15 cellular contexts compared by ENCODE assay signal in genomic region chrX:149145845-149146285, GRCh38.
DNase-seq lines count a peak whose midpoint lies in the region; ATAC-seq and TF ChIP-seq lines count a peak whose summit lies in the region.
"Had no signal": no experiment of that assay in that cellular context is flagged by ENCODE, and none has a peak within 500 bp of the region (broad histone marks: within the 10 kb centered on the region; RNA-seq: fewer than 3 reads in every experiment).

No MANE protein-coding gene starts in this region.

- POLR2A ChIA-PET in SK-N-SH (lab: Yijun Ruan, JAX): no interaction called here

- TF ChIP-seq EP300 in SK-N-SH (IDR thresholded peaks at IDR 0.05; ENCODE audit: borderline replicate concordance in 1 of 2, low read depth in 1 of 2, low read length in 1 of 2): no peak

- H3K9me2 ChIP-seq in SK-N-SH: no peaks in the 10 kb centered on the region

- no peaks in the 10 kb centered on the region for H3K4me1 Mint-ChIP-seq in activated T-helper 17 cell treated with anti-CD3 and anti-CD28 coated beads, Interleukin-2, amount 50 U/mL, for 72 hours
- H3K4me1 Mint-ChIP-seq: stimulated activated memory B cell treated with anti-CD40 and anti-IgM and Interleukin-4, amounts not matched to agents 10 μg/mL and 1 μg/mL and 100 μg/mL, for 72 hours had no signal

- no peak overlapping the region for H3K9ac ChIP-seq in SK-N-SH

- H3K27ac Mint-ChIP-seq in activated T-helper 17 cell treated with anti-CD3 and anti-CD28 coated beads, Interleukin-2, amount 50 U/mL, for 72 hours: no peak overlapping the region
- H3K27ac Mint-ChIP-seq: stimulated activated memory B cell treated with anti-CD40 and anti-IgM and Interleukin-4, amounts not matched to agents 10 μg/mL and 1 μg/mL and 100 μg/mL, for 72 hours had no signal

- H3K4me3 ChIP-seq in SK-N-SH (ENCODE audit: low read depth in 2 of 2, low read length in 1 of 2): no peak overlapping the region
- H3K4me3 ChIP-seq: esophagus squamous epithelium, uterus had no signal

- no peaks in the 10 kb centered on the region for H3K9me3 Mint-ChIP-seq in activated T-helper 17 cell treated with anti-CD3 and anti-CD28 coated beads, Interleukin-2, amount 50 U/mL, for 72 hours
- H3K9me3 Mint-ChIP-seq: stimulated activated memory B cell treated with anti-CD40 and anti-IgM and Interleukin-4, amounts not matched to agents 10 μg/mL and 1 μg/mL and 100 μg/mL, for 72 hours had no signal

- CTCF ChIA-PET in SK-N-SH (lab: Yijun Ruan, JAX): no interaction called here

- no peak overlapping the region for H3K4me2 ChIP-seq in SK-N-SH

- H2AFZ ChIP-seq in SK-N-SH (ENCODE audit: low read depth): no peak overlapping the region

- H3K27ac ChIP-seq in SK-N-SH (ENCODE audit: low read depth in 2 of 2, low read length in 1 of 2): no peak overlapping the region
- H3K27ac ChIP-seq: esophagus squamous epithelium, uterus had no signal

- no peak for TF ChIP-seq CTCF in GM20000 (IDR thresholded peaks at IDR 0.05; ENCODE audit: extremely low read depth, missing control alignments)
- no peak for TF ChIP-seq CTCF in SK-N-SH (IDR thresholded peaks at IDR 0.05)

- H3K36me3 ChIP-seq in SK-N-SH (replicated peaks in 1 of 2; ENCODE audit: control insufficient read depth in 1 of 2, insufficient read depth in 2 of 2, low read length in 1 of 2): no peaks in the 10 kb centered on the region
- H3K36me3 ChIP-seq: esophagus squamous epithelium, uterus had no signal

- peak; percentile 53 for DNase-seq in A172 (ENCODE audit: low spot score)
- DNase-seq in GM20000 (ENCODE audit: low spot score): peak; percentile 3
- no peak for DNase-seq in COR-L47 (lab: John Stamatoyannopoulos, UW)
- DNase-seq in NCI-H2081 treated with DMSO at 0.1 percent for 48 hours (lab: John Stamatoyannopoulos, UW): no peak
- no peak for DNase-seq in NCI-H748 treated with DMSO at 0.1 percent for 48 hours (lab: John Stamatoyannopoulos, UW)
- no peak for DNase-seq in SK-N-SH
- DNase-seq: activated T-cell treated with anti-CD3 and anti-CD28 coated beads for 4 hours; esophagus squamous epithelium; MM.1S; Right ventricle myocardium superior; stimulated activated CD4-positive, alpha-beta T cell treated with anti-CD3 and anti-CD28 coated beads, Interleukin-2, amount 100 ng/mL, for 48 hours; uterus had no signal

- ATAC-seq in HG03442 (IDR thresholded peaks at IDR 0.05; ENCODE audit: unreplicated experiment): peak; percentile 55
- peak; percentile 50 for ATAC-seq in activated T-helper 17 cell treated with anti-CD3 and anti-CD28 coated beads, Interleukin-2, amount 50 U/mL, for 72 hours (replicated peaks)
- ATAC-seq: stimulated activated memory B cell treated with anti-CD40 and anti-IgM and Interleukin-4, amounts not matched to agents 10 μg/mL and 1 μg/mL and 100 μg/mL, for 72 hours had no signal

- no peak overlapping the region for H3K4me3 Mint-ChIP-seq in activated T-helper 17 cell treated with anti-CD3 and anti-CD28 coated beads, Interleukin-2, amount 50 U/mL, for 72 hours
- H3K4me3 Mint-ChIP-seq: stimulated activated memory B cell treated with anti-CD40 and anti-IgM and Interleukin-4, amounts not matched to agents 10 μg/mL and 1 μg/mL and 100 μg/mL, for 72 hours had no signal

- no peaks in the 10 kb centered on the region for H3K27me3 Mint-ChIP-seq in activated T-helper 17 cell treated with anti-CD3 and anti-CD28 coated beads, Interleukin-2, amount 50 U/mL, for 72 hours
- H3K27me3 Mint-ChIP-seq: stimulated activated memory B cell treated with anti-CD40 and anti-IgM and Interleukin-4, amounts not matched to agents 10 μg/mL and 1 μg/mL and 100 μg/mL, for 72 hours had no signal

- no peak for TF ChIP-seq RAD21 in SK-N-SH (IDR thresholded peaks at IDR 0.05; ENCODE audit: low read length)

- H3K4me1 ChIP-seq in SK-N-SH (ENCODE audit: control insufficient read depth in 1 of 2, insufficient read depth in 2 of 2, low read depth in 1 of 2, low read length in 1 of 2): no peaks in the 10 kb centered on the region
- H3K4me1 ChIP-seq: esophagus squamous epithelium, uterus had no signal

- no peaks in the 10 kb centered on the region for H3K79me2 ChIP-seq in SK-N-SH (ENCODE audit: insufficient read depth)

- no peaks in the 10 kb centered on the region for H3F3A ChIP-seq in SK-N-SH (replicated peaks; ENCODE audit: insufficient read depth)

- WGBS in SK-N-SH (ENCODE audit: low lambda C conversion rate): 7% methylated on average over 3 of the region's 3 CpGs

- no peaks in the 10 kb centered on the region for H3K9me3 ChIP-seq in SK-N-SH
- H3K9me3 ChIP-seq: esophagus squamous epithelium, uterus had no signal

- no peaks in the 10 kb centered on the region for H4K20me1 ChIP-seq in SK-N-SH (ENCODE audit: insufficient read depth)

- H3K27me3 ChIP-seq in SK-N-SH (ENCODE audit: insufficient read depth): no peaks in the 10 kb centered on the region
- H3K27me3 ChIP-seq: esophagus squamous epithelium, uterus had no signal

- H3K36me3 Mint-ChIP-seq in activated T-helper 17 cell treated with anti-CD3 and anti-CD28 coated beads, Interleukin-2, amount 50 U/mL, for 72 hours (ENCODE audit: low read depth): no peaks in the 10 kb centered on the region
- H3K36me3 Mint-ChIP-seq: stimulated activated memory B cell treated with anti-CD40 and anti-IgM and Interleukin-4, amounts not matched to agents 10 μg/mL and 1 μg/mL and 100 μg/mL, for 72 hours had no signal

TF ChIP-seq in SK-N-SH, 30 proteins besides CTCF, POLR2A, EP300 and RAD21:
- TF ChIP-seq SMC3 (IDR thresholded peaks at IDR 0.05; ENCODE audit: low read depth, low read length) (no peak), RCOR1 (IDR thresholded peaks at IDR 0.05; ENCODE audit: low read length) (no peak), JUND (IDR thresholded peaks at IDR 0.05) (no peak), RFX5 (IDR thresholded peaks at IDR 0.05; ENCODE audit: low read length) (no peak), GABPA (IDR thresholded peaks at IDR 0.05; ENCODE audit: low read depth) (no peak), USF1 (IDR thresholded peaks at IDR 0.05; ENCODE audit: borderline replicate concordance, low read depth) (no peak), POLR2AphosphoS5 (IDR thresholded peaks at IDR 0.05; ENCODE audit: low read depth, low read length) (no peak), ELF1 (IDR thresholded peaks at IDR 0.05) (no peak), TEAD4 (IDR thresholded peaks at IDR 0.05; ENCODE audit: borderline replicate concordance, insufficient read depth) (no peak), NFIC (IDR thresholded peaks at IDR 0.05; ENCODE audit: borderline replicate concordance) (no peak), ZBTB33 (IDR thresholded peaks at IDR 0.05; ENCODE audit: borderline replicate concordance, low read depth) (no peak), EZH2phosphoT487 (IDR thresholded peaks at IDR 0.05; ENCODE audit: borderline replicate concordance, low read depth) (no peak), MAX (IDR thresholded peaks at IDR 0.05; ENCODE audit: low read depth) (no peak), YY1 (IDR thresholded peaks at IDR 0.05; ENCODE audit: low read depth) (no peak), CHD2 (IDR thresholded peaks at IDR 0.05; ENCODE audit: low read length, partially characterized antibody) (no peak), MEF2A (IDR thresholded peaks at IDR 0.05; ENCODE audit: borderline replicate concordance, low read depth) (no peak)

Comparison
In these comparisons a context has a peak if more than half of its experiments do, and no peak if none do; other contexts are left out.
1. DNase-seq: peak in A172 (single experiment) and GM20000 (single experiment); none in COR-L47 (single experiment), NCI-H2081 treated with DMSO at 0.1 percent for 48 hours (single experiment), NCI-H748 treated with DMSO at 0.1 percent for 48 hours (single experiment) and SK-N-SH (single experiment).